ENCODE assay signal across 1 cellular context in the genomic region with DNA sequence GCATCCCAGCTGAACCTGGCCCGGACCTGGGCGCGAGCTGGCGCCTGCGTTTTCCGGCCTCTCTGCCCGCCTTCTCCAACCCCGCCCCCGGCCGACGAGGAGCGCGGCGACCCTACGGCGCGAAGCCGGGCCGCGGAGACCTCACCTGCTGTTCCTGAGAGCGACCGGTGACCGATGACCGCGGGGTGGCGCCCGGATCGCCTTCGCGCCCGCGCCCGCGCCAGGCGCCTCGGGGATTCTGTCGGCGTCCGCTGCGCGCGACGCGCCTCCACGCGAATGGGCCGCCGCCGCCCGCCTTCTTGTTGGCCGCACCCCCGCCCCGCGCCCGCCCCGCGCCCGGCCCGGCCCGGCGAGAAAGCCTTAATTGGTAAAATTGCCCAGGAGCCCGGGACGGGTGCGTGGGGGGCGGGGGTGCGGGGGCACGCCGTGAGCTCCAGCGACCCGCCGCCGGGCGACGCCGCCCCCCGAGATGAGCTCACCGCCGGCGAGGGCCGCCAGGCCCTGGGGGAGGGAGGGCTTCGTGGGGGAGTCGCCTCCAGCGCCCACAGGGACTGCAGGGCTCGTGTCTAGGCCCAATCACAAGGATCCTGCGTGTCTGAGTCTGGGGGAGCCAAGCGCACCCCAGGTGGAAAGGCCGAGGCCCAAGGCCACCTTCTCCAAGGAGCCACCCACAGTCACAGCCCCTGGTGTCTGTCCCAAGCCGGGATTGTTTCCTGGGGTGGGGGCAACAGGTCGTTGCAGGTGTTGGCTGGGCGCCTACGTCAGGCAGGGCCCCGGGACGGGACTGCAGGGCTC.
TF ChIP-seq lines count a peak whose summit lies in the region.

A gene with protein sequence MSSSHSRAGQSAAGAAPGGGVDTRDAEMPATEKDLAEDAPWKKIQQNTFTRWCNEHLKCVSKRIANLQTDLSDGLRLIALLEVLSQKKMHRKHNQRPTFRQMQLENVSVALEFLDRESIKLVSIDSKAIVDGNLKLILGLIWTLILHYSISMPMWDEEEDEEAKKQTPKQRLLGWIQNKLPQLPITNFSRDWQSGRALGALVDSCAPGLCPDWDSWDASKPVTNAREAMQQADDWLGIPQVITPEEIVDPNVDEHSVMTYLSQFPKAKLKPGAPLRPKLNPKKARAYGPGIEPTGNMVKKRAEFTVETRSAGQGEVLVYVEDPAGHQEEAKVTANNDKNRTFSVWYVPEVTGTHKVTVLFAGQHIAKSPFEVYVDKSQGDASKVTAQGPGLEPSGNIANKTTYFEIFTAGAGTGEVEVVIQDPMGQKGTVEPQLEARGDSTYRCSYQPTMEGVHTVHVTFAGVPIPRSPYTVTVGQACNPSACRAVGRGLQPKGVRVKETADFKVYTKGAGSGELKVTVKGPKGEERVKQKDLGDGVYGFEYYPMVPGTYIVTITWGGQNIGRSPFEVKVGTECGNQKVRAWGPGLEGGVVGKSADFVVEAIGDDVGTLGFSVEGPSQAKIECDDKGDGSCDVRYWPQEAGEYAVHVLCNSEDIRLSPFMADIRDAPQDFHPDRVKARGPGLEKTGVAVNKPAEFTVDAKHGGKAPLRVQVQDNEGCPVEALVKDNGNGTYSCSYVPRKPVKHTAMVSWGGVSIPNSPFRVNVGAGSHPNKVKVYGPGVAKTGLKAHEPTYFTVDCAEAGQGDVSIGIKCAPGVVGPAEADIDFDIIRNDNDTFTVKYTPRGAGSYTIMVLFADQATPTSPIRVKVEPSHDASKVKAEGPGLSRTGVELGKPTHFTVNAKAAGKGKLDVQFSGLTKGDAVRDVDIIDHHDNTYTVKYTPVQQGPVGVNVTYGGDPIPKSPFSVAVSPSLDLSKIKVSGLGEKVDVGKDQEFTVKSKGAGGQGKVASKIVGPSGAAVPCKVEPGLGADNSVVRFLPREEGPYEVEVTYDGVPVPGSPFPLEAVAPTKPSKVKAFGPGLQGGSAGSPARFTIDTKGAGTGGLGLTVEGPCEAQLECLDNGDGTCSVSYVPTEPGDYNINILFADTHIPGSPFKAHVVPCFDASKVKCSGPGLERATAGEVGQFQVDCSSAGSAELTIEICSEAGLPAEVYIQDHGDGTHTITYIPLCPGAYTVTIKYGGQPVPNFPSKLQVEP (N-terminal part only) (minus strand): TSS at position 274 of the 795 bp plus-strand sequence. CDS start 3,389 bp downstream, outside the sequence.

TF ChIP-seq in GM23338, 12 proteins besides CTCF, POLR2A, EP300 and RAD21 (continued from another document):
- TF ChIP-seq, protein P1, sequence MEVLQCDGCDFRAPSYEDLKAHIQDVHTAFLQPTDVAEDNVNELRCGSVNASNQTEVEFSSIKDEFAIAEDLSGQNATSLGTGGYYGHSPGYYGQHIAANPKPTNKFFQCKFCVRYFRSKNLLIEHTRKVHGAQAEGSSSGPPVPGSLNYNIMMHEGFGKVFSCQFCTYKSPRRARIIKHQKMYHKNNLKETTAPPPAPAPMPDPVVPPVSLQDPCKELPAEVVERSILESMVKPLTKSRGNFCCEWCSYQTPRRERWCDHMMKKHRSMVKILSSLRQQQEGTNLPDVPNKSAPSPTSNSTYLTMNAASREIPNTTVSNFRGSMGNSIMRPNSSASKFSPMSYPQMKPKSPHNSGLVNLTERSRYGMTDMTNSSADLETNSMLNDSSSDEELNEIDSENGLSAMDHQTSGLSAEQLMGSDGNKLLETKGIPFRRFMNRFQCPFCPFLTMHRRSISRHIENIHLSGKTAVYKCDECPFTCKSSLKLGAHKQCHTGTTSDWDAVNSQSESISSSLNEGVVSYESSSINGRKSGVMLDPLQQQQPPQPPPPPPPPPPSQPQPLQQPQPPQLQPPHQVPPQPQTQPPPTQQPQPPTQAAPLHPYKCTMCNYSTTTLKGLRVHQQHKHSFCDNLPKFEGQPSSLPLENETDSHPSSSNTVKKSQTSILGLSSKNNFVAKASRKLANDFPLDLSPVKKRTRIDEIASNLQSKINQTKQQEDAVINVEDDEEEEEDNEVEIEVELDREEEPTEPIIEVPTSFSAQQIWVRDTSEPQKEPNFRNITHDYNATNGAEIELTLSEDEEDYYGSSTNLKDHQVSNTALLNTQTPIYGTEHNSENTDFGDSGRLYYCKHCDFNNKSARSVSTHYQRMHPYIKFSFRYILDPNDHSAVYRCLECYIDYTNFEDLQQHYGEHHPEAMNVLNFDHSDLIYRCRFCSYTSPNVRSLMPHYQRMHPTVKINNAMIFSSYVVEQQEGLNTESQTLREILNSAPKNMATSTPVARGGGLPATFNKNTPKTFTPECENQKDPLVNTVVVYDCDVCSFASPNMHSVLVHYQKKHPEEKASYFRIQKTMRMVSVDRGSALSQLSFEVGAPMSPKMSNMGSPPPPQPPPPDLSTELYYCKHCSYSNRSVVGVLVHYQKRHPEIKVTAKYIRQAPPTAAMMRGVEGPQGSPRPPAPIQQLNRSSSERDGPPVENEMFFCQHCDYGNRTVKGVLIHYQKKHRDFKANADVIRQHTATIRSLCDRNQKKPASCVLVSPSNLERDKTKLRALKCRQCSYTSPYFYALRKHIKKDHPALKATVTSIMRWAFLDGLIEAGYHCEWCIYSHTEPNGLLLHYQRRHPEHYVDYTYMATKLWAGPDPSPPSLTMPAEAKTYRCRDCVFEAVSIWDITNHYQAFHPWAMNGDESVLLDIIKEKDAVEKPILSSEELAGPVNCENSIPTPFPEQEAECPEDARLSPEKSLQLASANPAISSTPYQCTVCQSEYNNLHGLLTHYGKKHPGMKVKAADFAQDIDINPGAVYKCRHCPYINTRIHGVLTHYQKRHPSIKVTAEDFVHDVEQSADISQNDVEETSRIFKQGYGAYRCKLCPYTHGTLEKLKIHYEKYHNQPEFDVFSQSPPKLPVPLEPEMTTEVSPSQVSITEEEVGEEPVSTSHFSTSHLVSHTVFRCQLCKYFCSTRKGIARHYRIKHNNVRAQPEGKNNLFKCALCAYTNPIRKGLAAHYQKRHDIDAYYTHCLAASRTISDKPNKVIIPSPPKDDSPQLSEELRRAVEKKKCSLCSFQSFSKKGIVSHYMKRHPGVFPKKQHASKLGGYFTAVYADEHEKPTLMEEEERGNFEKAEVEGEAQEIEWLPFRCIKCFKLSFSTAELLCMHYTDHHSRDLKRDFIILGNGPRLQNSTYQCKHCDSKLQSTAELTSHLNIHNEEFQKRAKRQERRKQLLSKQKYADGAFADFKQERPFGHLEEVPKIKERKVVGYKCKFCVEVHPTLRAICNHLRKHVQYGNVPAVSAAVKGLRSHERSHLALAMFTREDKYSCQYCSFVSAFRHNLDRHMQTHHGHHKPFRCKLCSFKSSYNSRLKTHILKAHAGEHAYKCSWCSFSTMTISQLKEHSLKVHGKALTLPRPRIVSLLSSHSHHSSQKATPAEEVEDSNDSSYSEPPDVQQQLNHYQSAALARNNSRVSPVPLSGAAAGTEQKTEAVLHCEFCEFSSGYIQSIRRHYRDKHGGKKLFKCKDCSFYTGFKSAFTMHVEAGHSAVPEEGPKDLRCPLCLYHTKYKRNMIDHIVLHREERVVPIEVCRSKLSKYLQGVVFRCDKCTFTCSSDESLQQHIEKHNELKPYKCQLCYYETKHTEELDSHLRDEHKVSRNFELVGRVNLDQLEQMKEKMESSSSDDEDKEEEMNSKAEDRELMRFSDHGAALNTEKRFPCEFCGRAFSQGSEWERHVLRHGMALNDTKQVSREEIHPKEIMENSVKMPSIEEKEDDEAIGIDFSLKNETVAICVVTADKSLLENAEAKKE (CRISPR knock-in tag; IDR thresholded peaks at IDR 0.05) = no peak
- TF ChIP-seq, protein P2, sequence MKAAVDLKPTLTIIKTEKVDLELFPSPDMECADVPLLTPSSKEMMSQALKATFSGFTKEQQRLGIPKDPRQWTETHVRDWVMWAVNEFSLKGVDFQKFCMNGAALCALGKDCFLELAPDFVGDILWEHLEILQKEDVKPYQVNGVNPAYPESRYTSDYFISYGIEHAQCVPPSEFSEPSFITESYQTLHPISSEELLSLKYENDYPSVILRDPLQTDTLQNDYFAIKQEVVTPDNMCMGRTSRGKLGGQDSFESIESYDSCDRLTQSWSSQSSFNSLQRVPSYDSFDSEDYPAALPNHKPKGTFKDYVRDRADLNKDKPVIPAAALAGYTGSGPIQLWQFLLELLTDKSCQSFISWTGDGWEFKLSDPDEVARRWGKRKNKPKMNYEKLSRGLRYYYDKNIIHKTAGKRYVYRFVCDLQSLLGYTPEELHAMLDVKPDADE (IDR thresholded peaks at IDR 0.05) = no peak
- no peak for TF ChIP-seq JUNB (IDR thresholded peaks at IDR 0.05; ENCODE audit: unreplicated experiment)
- TF ChIP-seq EZH2phosphoT487 (IDR thresholded peaks at IDR 0.05; ENCODE audit: unreplicated experiment) = no peak
- TF ChIP-seq POLR2AphosphoS5 (IDR thresholded peaks at IDR 0.05; ENCODE audit: low read depth) = no peak
- TF ChIP-seq CREB1 (CRISPR knock-in tag; IDR thresholded peaks at IDR 0.05; ENCODE audit: low read depth) = no peak
- TF ChIP-seq STAT1 (IDR thresholded peaks at IDR 0.05; ENCODE audit: unreplicated experiment) = no peak
- no peak for TF ChIP-seq EZH2 (IDR thresholded peaks at IDR 0.05; ENCODE audit: low read depth, unreplicated experiment)
- TF ChIP-seq NANOG (IDR thresholded peaks at IDR 0.05; ENCODE audit: borderline replicate concordance) = no peak
